Comparison of ENCODE assay signal across 1 cellular context in genomic region chr15:67838789-67839332, GRCh38.
A peak's percentile ranks its signal among the peaks of the same experiment; 100 is the strongest.
TF ChIP-seq lines count a peak whose summit lies in the region.

No MANE protein-coding gene starts in this region.

TF ChIP-seq in HepG2, 621 proteins besides CTCF, POLR2A, EP300 and RAD21 (continued from another document and continues in another):
- TF ChIP-seq MLX (CRISPR knock-in tag; IDR thresholded peaks at IDR 0.05), result 0 out of 2 replicates have a peak, but pooled peaks have one; percentile 25
- TF ChIP-seq ZNF264 (CRISPR knock-in tag; IDR thresholded peaks at IDR 0.05), result no peak
- TF ChIP-seq, protein P1, sequence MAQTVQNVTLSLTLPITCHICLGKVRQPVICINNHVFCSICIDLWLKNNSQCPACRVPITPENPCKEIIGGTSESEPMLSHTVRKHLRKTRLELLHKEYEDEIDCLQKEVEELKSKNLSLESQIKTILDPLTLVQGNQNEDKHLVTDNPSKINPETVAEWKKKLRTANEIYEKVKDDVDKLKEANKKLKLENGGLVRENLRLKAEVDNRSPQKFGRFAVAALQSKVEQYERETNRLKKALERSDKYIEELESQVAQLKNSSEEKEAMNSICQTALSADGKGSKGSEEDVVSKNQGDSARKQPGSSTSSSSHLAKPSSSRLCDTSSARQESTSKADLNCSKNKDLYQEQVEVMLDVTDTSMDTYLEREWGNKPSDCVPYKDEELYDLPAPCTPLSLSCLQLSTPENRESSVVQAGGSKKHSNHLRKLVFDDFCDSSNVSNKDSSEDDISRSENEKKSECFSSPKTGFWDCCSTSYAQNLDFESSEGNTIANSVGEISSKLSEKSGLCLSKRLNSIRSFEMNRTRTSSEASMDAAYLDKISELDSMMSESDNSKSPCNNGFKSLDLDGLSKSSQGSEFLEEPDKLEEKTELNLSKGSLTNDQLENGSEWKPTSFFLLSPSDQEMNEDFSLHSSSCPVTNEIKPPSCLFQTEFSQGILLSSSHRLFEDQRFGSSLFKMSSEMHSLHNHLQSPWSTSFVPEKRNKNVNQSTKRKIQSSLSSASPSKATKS (CRISPR knock-in tag; IDR thresholded peaks at IDR 0.05), result no peak
- no peak for TF ChIP-seq ZNF501 (CRISPR knock-in tag; IDR thresholded peaks at IDR 0.05)
- TF ChIP-seq THAP9 (CRISPR knock-in tag; IDR thresholded peaks at IDR 0.05; ENCODE audit: borderline replicate concordance), result no peak
- no peak for TF ChIP-seq GMEB1 (CRISPR knock-in tag; IDR thresholded peaks at IDR 0.05; ENCODE audit: borderline replicate concordance)
- no peak for TF ChIP-seq TERF1 (CRISPR knock-in tag; IDR thresholded peaks at IDR 0.05)
- TF ChIP-seq ZNF556 (CRISPR knock-in tag; IDR thresholded peaks at IDR 0.05; ENCODE audit: borderline replicate concordance), result no peak
- TF ChIP-seq DMAP1 (CRISPR knock-in tag; IDR thresholded peaks at IDR 0.05), result peak; percentile 63; the same call in 1 of the 2 replicates
- no peak for TF ChIP-seq SNAI1 (CRISPR knock-in tag; IDR thresholded peaks at IDR 0.05; ENCODE audit: borderline replicate concordance)
- TF ChIP-seq ARNT (IDR thresholded peaks at IDR 0.05), result no peak
- no peak for TF ChIP-seq PRMT3 (CRISPR knock-in tag; IDR thresholded peaks at IDR 0.05; ENCODE audit: borderline replicate concordance, low read depth)
- TF ChIP-seq ZNF225 (CRISPR knock-in tag; IDR thresholded peaks at IDR 0.05), result 0 out of 2 replicates have a peak, but pooled peaks have one; percentile 49
- TF ChIP-seq TMF1 (CRISPR knock-in tag; IDR thresholded peaks at IDR 0.05; ENCODE audit: low read depth), result no peak
- no peak for TF ChIP-seq ZNF282 (IDR thresholded peaks at IDR 0.05; ENCODE audit: partially characterized antibody)
- no peak for TF ChIP-seq ZNF343 (CRISPR knock-in tag; IDR thresholded peaks at IDR 0.05)
- TF ChIP-seq ZNF317 (CRISPR knock-in tag; IDR thresholded peaks at IDR 0.05), result 0 out of 2 replicates have a peak, but pooled peaks have one; percentile 43
- 0 out of 2 replicates have a peak, but pooled peaks have one; percentile 37 for TF ChIP-seq ARID4A (CRISPR knock-in tag; IDR thresholded peaks at IDR 0.05; ENCODE audit: borderline replicate concordance)
- TF ChIP-seq ZNF616 (CRISPR knock-in tag; IDR thresholded peaks at IDR 0.05; ENCODE audit: low read depth), result 0 out of 2 replicates have a peak, but pooled peaks have one; percentile 50
- TF ChIP-seq ZNF232 (CRISPR knock-in tag; IDR thresholded peaks at IDR 0.05; ENCODE audit: borderline replicate concordance), result no peak; the same call in 1 of the 2 replicates
- TF ChIP-seq, protein P2, sequence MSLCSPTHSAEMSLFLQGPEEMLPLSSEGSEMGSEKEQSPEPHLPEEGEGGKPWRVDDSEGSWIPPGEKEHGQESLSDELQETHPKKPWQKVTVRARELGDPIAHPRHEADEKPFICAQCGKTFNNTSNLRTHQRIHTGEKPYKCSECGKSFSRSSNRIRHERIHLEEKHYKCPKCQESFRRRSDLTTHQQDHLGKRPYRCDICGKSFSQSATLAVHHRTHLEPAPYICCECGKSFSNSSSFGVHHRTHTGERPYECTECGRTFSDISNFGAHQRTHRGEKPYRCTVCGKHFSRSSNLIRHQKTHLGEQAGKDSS (CRISPR knock-in tag; IDR thresholded peaks at IDR 0.05; ENCODE audit: borderline replicate concordance, low read depth), result no peak
- no peak for TF ChIP-seq GMEB2 (CRISPR knock-in tag; IDR thresholded peaks at IDR 0.05; ENCODE audit: low read depth)
- TF ChIP-seq AGO1 (IDR thresholded peaks at IDR 0.05; ENCODE audit: low read depth, low read length, poor library complexity, severe bottlenecking), result no peak
- TF ChIP-seq ATM (IDR thresholded peaks at IDR 0.05; ENCODE audit: borderline replicate concordance), result no peak
- no peak for TF ChIP-seq KDM1A (CRISPR knock-in tag; IDR thresholded peaks at IDR 0.05)
- TF ChIP-seq FOXO1 (CRISPR knock-in tag; IDR thresholded peaks at IDR 0.05), result no peak
- no peak for TF ChIP-seq SOX6 (IDR thresholded peaks at IDR 0.05)
- peak; percentile 13; the same call in 1 of the 2 replicates for TF ChIP-seq SOX6 (CRISPR knock-in tag; IDR thresholded peaks at IDR 0.05)
- no peak for TF ChIP-seq CBX2 (IDR thresholded peaks at IDR 0.05; ENCODE audit: low read depth, low read length)
- TF ChIP-seq CBX2 (CRISPR knock-in tag; IDR thresholded peaks at IDR 0.05; ENCODE audit: low read depth), result no peak
- TF ChIP-seq SMAD9 (CRISPR knock-in tag; IDR thresholded peaks at IDR 0.05), result no peak
- no peak for TF ChIP-seq PCBP2 (optimal IDR thresholded peaks at IDR 0.05; ENCODE audit: low read depth, low read length, poor library complexity, severe bottlenecking)
- TF ChIP-seq ZBTB42 (CRISPR knock-in tag; IDR thresholded peaks at IDR 0.05), result no peak
- TF ChIP-seq ZNF639 (CRISPR knock-in tag; conservative IDR thresholded peaks at IDR 0.05), result no peak
- TF ChIP-seq FOSL2 (CRISPR knock-in tag; IDR thresholded peaks at IDR 0.05), result no peak
- no peak for TF ChIP-seq ZNF383 (CRISPR knock-in tag; IDR thresholded peaks at IDR 0.05; ENCODE audit: borderline replicate concordance)
- no peak for TF ChIP-seq ZNF569 (CRISPR knock-in tag; IDR thresholded peaks at IDR 0.05; ENCODE audit: borderline replicate concordance)
- TF ChIP-seq MBD4 (IDR thresholded peaks at IDR 0.05; ENCODE audit: borderline replicate concordance, low read length), result no peak
- no peak for TF ChIP-seq SAFB2 (CRISPR knock-in tag; IDR thresholded peaks at IDR 0.05; ENCODE audit: borderline replicate concordance, low read depth)
- TF ChIP-seq, protein P3, sequence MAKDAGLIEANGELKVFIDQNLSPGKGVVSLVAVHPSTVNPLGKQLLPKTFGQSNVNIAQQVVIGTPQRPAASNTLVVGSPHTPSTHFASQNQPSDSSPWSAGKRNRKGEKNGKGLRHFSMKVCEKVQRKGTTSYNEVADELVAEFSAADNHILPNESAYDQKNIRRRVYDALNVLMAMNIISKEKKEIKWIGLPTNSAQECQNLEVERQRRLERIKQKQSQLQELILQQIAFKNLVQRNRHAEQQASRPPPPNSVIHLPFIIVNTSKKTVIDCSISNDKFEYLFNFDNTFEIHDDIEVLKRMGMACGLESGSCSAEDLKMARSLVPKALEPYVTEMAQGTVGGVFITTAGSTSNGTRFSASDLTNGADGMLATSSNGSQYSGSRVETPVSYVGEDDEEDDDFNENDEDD (CRISPR knock-in tag; IDR thresholded peaks at IDR 0.05; ENCODE audit: borderline replicate concordance), result peak; percentile 86
- TF ChIP-seq, protein P4, sequence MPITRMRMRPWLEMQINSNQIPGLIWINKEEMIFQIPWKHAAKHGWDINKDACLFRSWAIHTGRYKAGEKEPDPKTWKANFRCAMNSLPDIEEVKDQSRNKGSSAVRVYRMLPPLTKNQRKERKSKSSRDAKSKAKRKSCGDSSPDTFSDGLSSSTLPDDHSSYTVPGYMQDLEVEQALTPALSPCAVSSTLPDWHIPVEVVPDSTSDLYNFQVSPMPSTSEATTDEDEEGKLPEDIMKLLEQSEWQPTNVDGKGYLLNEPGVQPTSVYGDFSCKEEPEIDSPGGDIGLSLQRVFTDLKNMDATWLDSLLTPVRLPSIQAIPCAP (CRISPR knock-in tag; IDR thresholded peaks at IDR 0.05; ENCODE audit: low read depth), result no peak
- no peak for TF ChIP-seq HOXA9 (CRISPR knock-in tag; IDR thresholded peaks at IDR 0.05; ENCODE audit: borderline replicate concordance)
- 0 out of 2 replicates have a peak, but pooled peaks have one; percentile 29 for TF ChIP-seq ZNF83 (CRISPR knock-in tag; IDR thresholded peaks at IDR 0.05; ENCODE audit: borderline replicate concordance)
- TF ChIP-seq PAX8 (CRISPR knock-in tag; IDR thresholded peaks at IDR 0.05; ENCODE audit: borderline replicate concordance), result no peak
- TF ChIP-seq MZF1 (CRISPR knock-in tag; IDR thresholded peaks at IDR 0.05; ENCODE audit: borderline replicate concordance), result no peak
- TF ChIP-seq ZNF746 (CRISPR knock-in tag; IDR thresholded peaks at IDR 0.05), result no peak; the same call in 1 of the 2 replicates
